Comparison of ENCODE assay signal across 8 cellular contexts in genomic region chr4:123398151-123398802, GRCh38. TPM values are rescaled to one million over a fixed set of nuclear protein-coding genes. Genes with fewer than 3 reads are reported as not detected.
A peak's percentile ranks its signal among the peaks of the same experiment; 100 is the strongest.
DNase-seq lines count a peak whose midpoint lies in the region; ATAC-seq lines count a peak whose summit lies in the region.

No MANE protein-coding gene starts in this region.

- ATAC-seq in HG02759 (IDR thresholded peaks at IDR 0.05; ENCODE audit: unreplicated experiment) (peak; percentile 70), left lobe of liver (peak; percentile 79)

- peak; percentile 57 for DNase-seq in NCI-H345 (lab: John Stamatoyannopoulos, UW)
- no peak for DNase-seq in NCI-H345 treated with DMSO at 0.1 percent for 48 hours (lab: John Stamatoyannopoulos, UW; ENCODE audit: unreplicated experiment)
- peak; percentile 9 for DNase-seq in NCI-H128 (lab: John Stamatoyannopoulos, UW; ENCODE audit: unreplicated experiment)
- peak; percentile 31 to 33 for DNase-seq in activated CD4-positive, alpha-beta T cell treated with anti-CD3 and anti-CD28 coated beads for 24 hours (ENCODE audit: low read depth in 2 of 2)
- peak; percentile 14 for DNase-seq in cortex of kidney (lab: John Stamatoyannopoulos, UW)
- peak; percentile 81 for DNase-seq in left lobe of liver (ENCODE audit: low spot score)
- peak; percentile 31 for DNase-seq in stimulated activated CD4-positive, alpha-beta T cell treated with anti-CD3 and anti-CD28 coated beads, Interleukin-2, amount 100 ng/mL, for 4 hours (ENCODE audit: low read depth)

RNA-seq across cellular contexts. Expression of gene SPRY1, which starts 1.7 kb away (rescaled TPM):
- total RNA-seq in left lobe of liver, result 15.0 TPM
